Comparison of ENCODE assay signal across 18 cellular contexts in the genomic region with DNA sequence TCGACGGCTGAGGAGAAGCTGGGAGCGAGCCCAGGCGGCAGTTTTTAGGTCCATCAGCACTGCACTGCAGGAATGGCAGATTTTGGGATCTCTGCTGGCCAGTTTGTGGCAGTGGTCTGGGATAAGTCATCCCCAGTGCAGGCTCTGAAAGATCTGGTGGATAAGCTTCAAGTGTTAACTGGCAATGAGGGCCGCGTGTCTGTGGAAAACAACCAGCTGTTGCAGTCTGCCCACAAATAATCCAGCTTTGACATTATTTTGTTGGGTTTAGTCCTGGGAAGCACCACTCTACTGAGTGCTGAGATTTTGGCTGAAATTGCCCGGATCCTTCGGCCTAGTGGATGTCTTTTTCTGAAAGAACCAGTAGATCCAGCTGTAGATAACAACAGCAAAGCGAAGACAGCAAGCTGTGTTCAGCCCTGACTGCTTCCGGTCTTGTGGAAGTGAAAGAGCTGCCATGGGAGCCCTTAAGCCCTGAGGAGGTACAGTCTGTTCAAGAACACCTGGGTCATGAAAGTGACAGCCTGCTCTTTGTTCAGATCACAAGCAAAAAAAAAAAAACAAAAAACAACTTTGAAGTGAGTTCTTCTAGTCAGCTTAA. TPM values are rescaled to one million over a fixed set of nuclear protein-coding genes. Genes with fewer than 3 reads are reported as not detected.
DNase-seq lines count a peak whose midpoint lies in the region; ATAC-seq and TF ChIP-seq lines count a peak whose summit lies in the region.
"Had no signal": no experiment of that assay in that cellular context is flagged by ENCODE, and none has a peak within 500 bp of the region (broad histone marks: within the 10 kb centered on the region; RNA-seq: fewer than 3 reads in every experiment).

No MANE protein-coding gene starts in this region.

- no peak overlapping the region for H3K4me3 Mint-ChIP-seq in activated CD4-positive, alpha-beta T cell treated with anti-CD3 and anti-CD28 coated beads, Interleukin-2, amount 10 ng/mL, durations not matched to agents 7 days and 5 days
- peak overlapping the region in 1 of 3 donors; percentile 47 for H3K4me3 Mint-ChIP-seq in T-cell
- peak overlapping the region in 6 of 10 donors; percentile 8 to 55 (median 36) for H3K4me3 Mint-ChIP-seq in naive thymus-derived CD8-positive, alpha-beta T cell
- no peak overlapping the region for H3K4me3 Mint-ChIP-seq in glutamatergic neuron (ENCODE audit: unreplicated experiment)
- H3K4me3 Mint-ChIP-seq: activated naive CD8-positive, alpha-beta T cell treated with anti-CD3 and anti-CD28 coated beads for 36 hours had no signal

- peaks cover 11% of the 10 kb centered on the region for H3K27me3 Mint-ChIP-seq in activated CD4-positive, alpha-beta T cell treated with anti-CD3 and anti-CD28 coated beads, Interleukin-2, amount 10 ng/mL, durations not matched to agents 7 days and 5 days
- H3K27me3 Mint-ChIP-seq in T-cell, result peaks cover 0 to 16% of the 10 kb centered on the region in 2 donors
- peaks cover 0 to 23% (median 4%) of the 10 kb centered on the region in 5 donors for H3K27me3 Mint-ChIP-seq in naive thymus-derived CD8-positive, alpha-beta T cell
- no peaks in the 10 kb centered on the region for H3K27me3 Mint-ChIP-seq in glutamatergic neuron (ENCODE audit: unreplicated experiment)

- POLR2A ChIA-PET in activated CD4-positive, alpha-beta T cell treated with anti-CD3 and anti-CD28 coated beads, Interleukin-2, amount 10 ng/mL, durations not matched to agents 7 days and 5 days (lab: Charles Lee), result no interaction called here
- POLR2A ChIA-PET in T-cell (lab: Charles Lee), result interaction anchor here in 1 of 2 donors (0.6 kb wide), 1 partner anchor 63 kb away, joined by 7 read pairs; no protein-coding TSS in a partner anchor
- POLR2A ChIA-PET in naive thymus-derived CD8-positive, alpha-beta T cell (lab: Charles Lee), result interaction anchor here (0.6 to 1.6 kb wide), 4 partner anchors 14 to 102 kb away, joined by 3 to 12 read pairs (median 4); a partner anchor contains a TSS

- peak; percentile 71 to 100 (median 87) for ATAC-seq in T-cell (replicated peaks in 1 of 4)
- peak; percentile 86 to 99 for ATAC-seq in naive thymus-derived CD8-positive, alpha-beta T cell
- ATAC-seq in GM18907 (IDR thresholded peaks at IDR 0.05; ENCODE audit: unreplicated experiment), result no peak

- TF ChIP-seq CTCF in glutamatergic neuron (IDR thresholded peaks at IDR 0.05; ENCODE audit: partially characterized antibody, unreplicated experiment), result no peak

- CTCF ChIA-PET in activated CD4-positive, alpha-beta T cell treated with anti-CD3 and anti-CD28 coated beads, Interleukin-2, amount 10 ng/mL, durations not matched to agents 7 days and 5 days (lab: Charles Lee), result interaction anchor here (0.6 to 1.2 kb wide), 3 partner anchors 35 to 160 kb away, joined by 3 to 4 read pairs (median 3); no protein-coding TSS in a partner anchor
- CTCF ChIA-PET in T-cell (lab: Charles Lee), result interaction anchor here (0.7 to 0.8 kb wide), 4 partner anchors 10 to 102 kb away, joined by 3 to 7 read pairs (median 4); no protein-coding TSS in a partner anchor

- H3K4me3 ChIP-seq in Jurkat, Clone E6-1 (ENCODE audit: low read length), result no peak overlapping the region
- H3K4me3 ChIP-seq: BLaER1, esophagus squamous epithelium, GM23248, vagina had no signal

- no peak overlapping the region for H3K27ac Mint-ChIP-seq in activated CD4-positive, alpha-beta T cell treated with anti-CD3 and anti-CD28 coated beads, Interleukin-2, amount 10 ng/mL, durations not matched to agents 7 days and 5 days
- H3K27ac Mint-ChIP-seq in T-cell, result peak overlapping the region in 1 of 2 donors; percentile 83
- peak overlapping the region in 8 of 10 donors; percentile 32 to 79 (median 54) for H3K27ac Mint-ChIP-seq in naive thymus-derived CD8-positive, alpha-beta T cell
- H3K27ac Mint-ChIP-seq in glutamatergic neuron (ENCODE audit: unreplicated experiment), result no peak overlapping the region
- H3K27ac Mint-ChIP-seq: activated naive CD8-positive, alpha-beta T cell treated with anti-CD3 and anti-CD28 coated beads for 36 hours had no signal

- H3K36me3 Mint-ChIP-seq in activated CD4-positive, alpha-beta T cell treated with anti-CD3 and anti-CD28 coated beads, Interleukin-2, amount 10 ng/mL, durations not matched to agents 7 days and 5 days (ENCODE audit: low read depth), result peaks cover 2% of the 10 kb centered on the region
- H3K36me3 Mint-ChIP-seq in T-cell, result peaks cover 3% of the 10 kb centered on the region
- H3K36me3 Mint-ChIP-seq in naive thymus-derived CD8-positive, alpha-beta T cell, result peaks cover 0 to 11% (median 9%) of the 10 kb centered on the region in 3 donors
- H3K36me3 Mint-ChIP-seq in glutamatergic neuron (ENCODE audit: unreplicated experiment), result peaks cover 10% of the 10 kb centered on the region

- H3K4me1 Mint-ChIP-seq in activated CD4-positive, alpha-beta T cell treated with anti-CD3 and anti-CD28 coated beads, Interleukin-2, amount 10 ng/mL, durations not matched to agents 7 days and 5 days, result peaks cover 27% of the 10 kb centered on the region
- H3K4me1 Mint-ChIP-seq in T-cell (peaks cover 14 to 30% (median 18%) of the 10 kb centered on the region in 3 donors), glutamatergic neuron (ENCODE audit: low read depth, unreplicated experiment) (no peaks in the 10 kb centered on the region)
- H3K4me1 Mint-ChIP-seq in naive thymus-derived CD8-positive, alpha-beta T cell, result peaks cover 15 to 21% (median 16%) of the 10 kb centered on the region in 4 donors

- H3K9me3 Mint-ChIP-seq in activated CD4-positive, alpha-beta T cell treated with anti-CD3 and anti-CD28 coated beads, Interleukin-2, amount 10 ng/mL, durations not matched to agents 7 days and 5 days, result peaks cover 11% of the 10 kb centered on the region
- H3K9me3 Mint-ChIP-seq in T-cell, result peaks cover 4 to 12% (median 12%) of the 10 kb centered on the region in 3 donors
- peaks cover 0 to 16% (median 12%) of the 10 kb centered on the region in 9 donors for H3K9me3 Mint-ChIP-seq in naive thymus-derived CD8-positive, alpha-beta T cell
- peaks cover 3% of the 10 kb centered on the region for H3K9me3 Mint-ChIP-seq in glutamatergic neuron (ENCODE audit: unreplicated experiment)

- DNase-seq in activated CD4-positive, alpha-beta T cell treated with anti-CD3 and anti-CD28 coated beads, Interleukin-2, amount 10 ng/mL, durations not matched to agents 7 days and 5 days, result peak; percentile 68
- no peak for DNase-seq in activated CD4-positive, alpha-beta T cell treated with anti-CD3 and anti-CD28 coated beads, Interleukin-2, amount 50 U/mL, for 4 hours
- DNase-seq in Jurkat, Clone E6-1 (ENCODE audit: low read depth, low spot score), result peak; percentile 97
- DNase-seq in T-cell (peak in 22 of 34 experiments; percentile 18 to 77 (median 46)), glutamatergic neuron (no peak)
- DNase-seq in naive thymus-derived CD8-positive, alpha-beta T cell, result peak in 6 of 10 donors; percentile 27 to 65 (median 46)
- DNase-seq in NK-92 treated with Interleukin-12 subunit alpha and Interleukin-12 subunit beta, amount 100 ng/mL, for 24 hours (lab: John Stamatoyannopoulos, UW), result no peak
- DNase-seq: activated CD4-positive, alpha-beta T cell treated with anti-CD3 and anti-CD28 coated beads for 48 hours; activated naive CD8-positive, alpha-beta T cell treated with anti-CD3 and anti-CD28 coated beads for 36 hours; activated T-cell treated with anti-CD3 and anti-CD28 coated beads, Interleukin-2, amount 50 U/mL, for 1 hour; esophagus squamous epithelium; GM23248; NCI-H187; substantia nigra; SW 1271 had no signal

RNA-seq across cellular contexts. Expression of a gene that starts 13.1 kb away (rescaled TPM):
- 100 to 1,000 TPM; 219 to 286 TPM for total RNA-seq in activated CD4-positive, alpha-beta T cell treated with anti-CD3 and anti-CD28 coated beads, Interleukin-2, amount 10 ng/mL, durations not matched to agents 7 days and 5 days
- 632 TPM for polyA plus RNA-seq in Jurkat, Clone E6-1 (2012; ENCODE audit: insufficient read depth, insufficient read length)
- total RNA-seq in T-cell (100 to 1,000 TPM in 4 of 5 donors, 10 to 100 TPM in 1; 93.2 to 123 (median 116) TPM), glutamatergic neuron (ENCODE audit: unreplicated experiment) (134 TPM)
- 100 to 1,000 TPM; 129 to 131 TPM for total RNA-seq in naive thymus-derived CD8-positive, alpha-beta T cell
- 10 to 100 TPM; 81.3 to 88.1 (median 84.3) TPM for polyA plus RNA-seq in naive thymus-derived CD8-positive, alpha-beta T cell

Comparison
In these comparisons a context has a peak if more than half of its experiments do, and no peak if none do; other contexts are left out.
1. DNase-seq: peak in activated CD4-positive, alpha-beta T cell treated with anti-CD3 and anti-CD28 coated beads, Interleukin-2, amount 10 ng/mL, durations not matched to agents 7 days and 5 days (single experiment), Jurkat, Clone E6-1 (single experiment), T-cell (22 of 34) and naive thymus-derived CD8-positive, alpha-beta T cell (6 of 10); none in activated CD4-positive, alpha-beta T cell treated with anti-CD3 and anti-CD28 coated beads, Interleukin-2, amount 50 U/mL, for 4 hours (0 of 2), NK-92 treated with Interleukin-12 subunit alpha and Interleukin-12 subunit beta, amount 100 ng/mL, for 24 hours (single experiment) and glutamatergic neuron (single experiment).
2. H3K27ac Mint-ChIP-seq: peak in naive thymus-derived CD8-positive, alpha-beta T cell (8 of 10); none in activated CD4-positive, alpha-beta T cell treated with anti-CD3 and anti-CD28 coated beads, Interleukin-2, amount 10 ng/mL, durations not matched to agents 7 days and 5 days (single experiment) and glutamatergic neuron (single experiment).
3. H3K4me3 Mint-ChIP-seq: peak in naive thymus-derived CD8-positive, alpha-beta T cell (6 of 10); none in activated CD4-positive, alpha-beta T cell treated with anti-CD3 and anti-CD28 coated beads, Interleukin-2, amount 10 ng/mL, durations not matched to agents 7 days and 5 days (single experiment) and glutamatergic neuron (single experiment).